6 cellular contexts compared by ENCODE assay signal in genomic region chr11:10884292-10884691, GRCh38. TPM values are rescaled to one million over a fixed set of nuclear protein-coding genes. Genes with fewer than 3 reads are reported as not detected.
DNase-seq lines count a peak whose midpoint lies in the region; ATAC-seq, FAIRE-seq and TF ChIP-seq lines count a peak whose summit lies in the region.
"Not testable (repeated sequence)": the region's sequence is repeated elsewhere in the genome, so short reads cannot be mapped to it uniquely, and the experiment has no call there.

No MANE protein-coding gene starts in this region.

- not testable (repeated sequence) for H3K79me1 ChIP-seq in mesendoderm (ENCODE audit: low read length)

- H2BK5ac ChIP-seq in mesendoderm (ENCODE audit: low read length) = not testable (repeated sequence)

- not testable (repeated sequence) for H3K9me3 Mint-ChIP-seq in Calu3 (ENCODE audit: low read depth, unreplicated experiment)

- intact Hi-C loops in Calu3 (cut with micrococcal nuclease; ENCODE audit: unreplicated experiment) = loop anchor here (2.0 kb wide), 1 partner anchor 15 kb away; no protein-coding TSS in a partner anchor
- intact Hi-C loops in PC-9 (cut with micrococcal nuclease; ENCODE audit: unreplicated experiment); K562 (cut with micrococcal nuclease): not testable (repeated sequence)

- H3K27ac ChIP-seq in HEK293 (ENCODE audit: extremely low read depth, low read depth, low read length); PC-9; K562 (ENCODE audit: extremely low read depth, low read depth, low read length); mesendoderm (ENCODE audit: low read depth, low read length): not testable (repeated sequence)

- not testable (repeated sequence) for BruUV-seq in Calu3 (replicated peaks; lab: Mats Ljungman, UMichigan); PC-9 (replicated peaks; lab: Mats Ljungman, UMichigan); K562 (replicated peaks; lab: Mats Ljungman, UMichigan)

- TF ChIP-seq CTCF in Calu3 (IDR thresholded peaks at IDR 0.05; ENCODE audit: unreplicated experiment); HEK293 (tag by site-specific recombination; IDR thresholded peaks at IDR 0.05); PC-9 (conservative IDR thresholded peaks at IDR 0.05); K562 (IDR thresholded peaks at IDR 0.05 in 2 of 3, conservative IDR thresholded peaks at IDR 0.05 in 1 of 3; ENCODE audit: insufficient read depth in 2 of 3, low read depth in 1 of 3, low read length in 3 of 3): not testable (repeated sequence)

- not testable (repeated sequence) for H3K23ac ChIP-seq in mesendoderm (ENCODE audit: low read length)

- not testable (repeated sequence) for H3K4me3 ChIP-seq in HEK293 (ENCODE audit: low read depth, low read length); PC-9; K562; mesendoderm (ENCODE audit: low read length)

- not testable (repeated sequence) for TF ChIP-seq POLR2A in K562 (conservative IDR thresholded peaks at IDR 0.05)

- H3K4me3 Mint-ChIP-seq in Calu3 (ENCODE audit: low read depth, unreplicated experiment) = peak overlapping the region; percentile 2

- not testable (repeated sequence) for TF ChIP-seq RAD21 in K562 (CRISPR knock-in tag; conservative IDR thresholded peaks at IDR 0.05 in 1 of 2, IDR thresholded peaks at IDR 0.05 in 1 of 2)

- H2BK15ac ChIP-seq in mesendoderm (replicated peaks; ENCODE audit: low read depth) = not testable (repeated sequence)

- 62% methylated on average over 4 of the region's 4 CpGs for WGBS in K562 (ENCODE audit: insufficient coverage, low coverage, missing lambda C conversion rate)
- WGBS in mesendoderm (ENCODE audit: extremely low coverage, insufficient coverage, low lambda C conversion rate) = no CpG with 5 or more reads among the region's 4 CpGs

- H3K4me2 ChIP-seq in PC-9; K562 (ENCODE audit: insufficient read depth, low read length); mesendoderm (ENCODE audit: low read length): not testable (repeated sequence)

- H3K36me3 Mint-ChIP-seq in Calu3 (ENCODE audit: insufficient read depth, unreplicated experiment) = peaks cover 15% of the 10 kb centered on the region

- not testable (repeated sequence) for H2BK120ac ChIP-seq in mesendoderm (ENCODE audit: low read depth, low read length)

- not testable (repeated sequence) for H3K9me2 ChIP-seq in PC-9 (ENCODE audit: insufficient read depth)

- not testable (repeated sequence) for H4K20me1 ChIP-seq in PC-9 (ENCODE audit: insufficient read depth); K562 (replicated peaks; ENCODE audit: control insufficient read depth, insufficient read depth, low read length)

- H3K27me3 Mint-ChIP-seq in Calu3 (ENCODE audit: unreplicated experiment) = not testable (repeated sequence)

- H3K9ac ChIP-seq in K562 (ENCODE audit: insufficient read depth in 1 of 2, low read depth in 2 of 2, low read length in 2 of 2); mesendoderm (ENCODE audit: low read length): not testable (repeated sequence)

- H2AFZ ChIP-seq in PC-9; K562 (ENCODE audit: low read depth, low read length): not testable (repeated sequence)

- H3K27me3 ChIP-seq in PC-9 (ENCODE audit: insufficient read depth, low read depth); K562 (ENCODE audit: control insufficient read depth in 2 of 2, insufficient read depth in 2 of 2, low read length in 2 of 2); mesendoderm (ENCODE audit: insufficient read depth, low read length, poor library complexity): not testable (repeated sequence)

- H4K8ac ChIP-seq in mesendoderm (ENCODE audit: low read depth, low read length) = not testable (repeated sequence)

- not testable (repeated sequence) for FAIRE-seq in K562 (lab: Jason Lieb, UNC)

- not testable (repeated sequence) for H3K9me1 ChIP-seq in K562 (ENCODE audit: control insufficient read depth, insufficient read depth, low read length)

- DNase-seq in Calu3 (peak; percentile 84), PC-9 (peak; percentile 43 to 63), glomerular visceral epithelial cell (ENCODE audit: extremely low spot score) (peak; percentile 16), mesendoderm (peak; percentile 8)
- DNase-seq in K562 (ENCODE audit: extremely low read depth in 1 of 4, low spot score in 3 of 4) = not testable (repeated sequence)

- peak overlapping the region; percentile 63 for H3K27ac Mint-ChIP-seq in Calu3 (ENCODE audit: unreplicated experiment)

- not testable (repeated sequence) for H3K4ac ChIP-seq in mesendoderm (ENCODE audit: low read depth, low read length)

- not testable (repeated sequence) for ATAC-seq in K562

- H3F3A ChIP-seq in PC-9 (ENCODE audit: insufficient read depth, low read depth) = not testable (repeated sequence)

- not testable (repeated sequence) for H3K4me1 ChIP-seq in HEK293 (ENCODE audit: control insufficient read depth, insufficient read depth, low read length); PC-9 (replicated peaks; ENCODE audit: insufficient read depth); K562 (replicated peaks in 1 of 2; ENCODE audit: control insufficient read depth in 2 of 2, insufficient read depth in 2 of 2, low read length in 2 of 2); mesendoderm (ENCODE audit: control insufficient read depth, low read depth, low read length)

- not testable (repeated sequence) for H3K36me3 ChIP-seq in HEK293 (ENCODE audit: control insufficient read depth in 2 of 2, insufficient read depth in 1 of 2, low read length in 2 of 2); PC-9 (ENCODE audit: low read depth); K562 (ENCODE audit: control insufficient read depth, insufficient read depth, low read length); mesendoderm (ENCODE audit: control insufficient read depth, insufficient read depth, low read length)

- TF ChIP-seq EP300 in K562 (IDR thresholded peaks at IDR 0.05; ENCODE audit: low read length) = not testable (repeated sequence)

- H3K56ac ChIP-seq in mesendoderm (ENCODE audit: low read length) = not testable (repeated sequence)

- in situ Hi-C loops in K562 (cut with MboI) = not testable (repeated sequence)

- H4K5ac ChIP-seq in mesendoderm (ENCODE audit: low read length) = not testable (repeated sequence)

- POLR2A ChIA-PET in HEK293 (lab: Yijun Ruan, JAX); PC-9 (lab: Charles Lee; ENCODE audit: unreplicated experiment): not testable (repeated sequence)
- POLR2A ChIA-PET in K562 (lab: Yijun Ruan, JAX) = interaction anchor here (1.2 kb wide), 1 partner anchor 14 kb away, joined by 6 read pairs; no protein-coding TSS in a partner anchor

- not testable (repeated sequence) for H3K79me2 ChIP-seq in PC-9 (ENCODE audit: low read depth); K562 (ENCODE audit: control insufficient read depth, insufficient read depth, low read length); mesendoderm (ENCODE audit: control insufficient read depth, insufficient read depth, low read length)

- not testable (repeated sequence) for H3K9me3 ChIP-seq in HEK293 (ENCODE audit: control insufficient read depth, insufficient read depth, low read depth, low read length); PC-9 (ENCODE audit: insufficient read depth, low read depth); K562 (replicated peaks; ENCODE audit: control insufficient read depth, insufficient read depth, low read depth, low read length)

- H3K4me1 Mint-ChIP-seq in Calu3 (ENCODE audit: low read depth, unreplicated experiment) = peaks cover 45% of the 10 kb centered on the region

- H3K18ac ChIP-seq in mesendoderm (ENCODE audit: low read length) = not testable (repeated sequence)

- CTCF ChIA-PET in Calu3 (lab: Charles Lee); PC-9 (lab: Charles Lee); K562 (lab: Yijun Ruan, JAX; ENCODE audit: low intra/inter-chr PET ratio): not testable (repeated sequence)
- CTCF ChIA-PET in HEK293 (lab: Yijun Ruan, JAX) = interaction anchor here (1.0 kb wide), 1 partner anchor 7 kb away, joined by 3 read pairs; no protein-coding TSS in a partner anchor

- not testable (repeated sequence) for H2AK5ac ChIP-seq in mesendoderm (ENCODE audit: low read length)

TF ChIP-seq in HEK293, 187 proteins besides CTCF, POLR2A, EP300 and RAD21:
- peak; percentile 62 for TF ChIP-seq SETDB1 (IDR thresholded peaks at IDR 0.05; ENCODE audit: insufficient read length, low read length)

TF ChIP-seq in K562, 482 proteins besides CTCF, POLR2A, EP300 and RAD21 (continues in another document):
- 0 out of 2 replicates have a peak, but pooled peaks have one; percentile 38 for TF ChIP-seq TRIM28 (IDR thresholded peaks at IDR 0.05)

RNA-seq across cellular contexts. Expression of gene ZBED5, which starts 26.4 kb away (rescaled TPM):
- total RNA-seq in Calu3 (2022) (49.8 and 51.4 TPM in 2 replicates), PC-9 (2021) (14.7 and 21.5 TPM in 2 replicates), K562 (2014; rRNA removed) (12.4 and 17.3 TPM in 2 replicates), K562 (2014; rRNA removed; fragmentation: Illumina TruSeq; extraction: Trizol) (27.7 and 28.3 TPM in 2 replicates), K562 (2015; rRNA removed; fragmentation: Illumina TruSeq; extraction: Trizol) (24.6 and 28.6 TPM in 2 replicates), K562 (2021) (26.9 and 29.6 TPM in 2 replicates)
- total RNA-seq in K562 (2011; cell fraction: chromatin; rRNA removed; ENCODE audit: low replicate concordance) = 26.1 and 84.9 TPM in 2 replicates
- 23.5 and 32.0 TPM in 2 replicates for total RNA-seq in K562 (2011; cell fraction: nucleolus; rRNA removed)
- 45.8 and 55.1 TPM in 2 replicates for total RNA-seq in K562 (2011; cell fraction: nucleoplasm; rRNA removed)
- polyA plus RNA-seq in K562 (2011; rRNA removed) (59.1 and 70.7 TPM in 2 replicates), K562 (2014; fragmentation: Illumina TruSeq; extraction: Trizol) (23.3 and 25.7 TPM in 2 replicates), K562 (2014; fragmentation: Nextera tagmentation; extraction: Ambion mirVana) (10 to 100 TPM; 21.3 to 25.1 TPM), K562 (2014; rRNA removed) (26.8 and 30.1 TPM in 2 replicates)
- polyA plus RNA-seq in K562 (2011; cell fraction: cytosol; rRNA removed) = 22.8 and 36.5 TPM in 2 replicates
- 130 and 149 TPM in 2 replicates for polyA plus RNA-seq in K562 (2011; cell fraction: nucleus; rRNA removed)
- polyA plus RNA-seq in K562 (2012) = 20.0 and 25.3 TPM in 2 replicates
- polyA minus RNA-seq in K562 (2011; rRNA and poly(A)+ RNA removed) = 64.4 and 67.8 TPM in 2 replicates
- polyA minus RNA-seq in K562 (2011; cell fraction: cytosol; rRNA and poly(A)+ RNA removed) = 22.4 and 27.6 TPM in 2 replicates
- polyA minus RNA-seq in K562 (2011; cell fraction: nucleus; rRNA and poly(A)+ RNA removed) = 46.0 and 95.5 TPM in 2 replicates
- 35.8 TPM for polyA plus RNA-seq in mesendoderm (2013, experiment 1 of 2)
- 35.5 TPM for polyA plus RNA-seq in mesendoderm (2013, experiment 2 of 2)
